In the genomic region with DNA sequence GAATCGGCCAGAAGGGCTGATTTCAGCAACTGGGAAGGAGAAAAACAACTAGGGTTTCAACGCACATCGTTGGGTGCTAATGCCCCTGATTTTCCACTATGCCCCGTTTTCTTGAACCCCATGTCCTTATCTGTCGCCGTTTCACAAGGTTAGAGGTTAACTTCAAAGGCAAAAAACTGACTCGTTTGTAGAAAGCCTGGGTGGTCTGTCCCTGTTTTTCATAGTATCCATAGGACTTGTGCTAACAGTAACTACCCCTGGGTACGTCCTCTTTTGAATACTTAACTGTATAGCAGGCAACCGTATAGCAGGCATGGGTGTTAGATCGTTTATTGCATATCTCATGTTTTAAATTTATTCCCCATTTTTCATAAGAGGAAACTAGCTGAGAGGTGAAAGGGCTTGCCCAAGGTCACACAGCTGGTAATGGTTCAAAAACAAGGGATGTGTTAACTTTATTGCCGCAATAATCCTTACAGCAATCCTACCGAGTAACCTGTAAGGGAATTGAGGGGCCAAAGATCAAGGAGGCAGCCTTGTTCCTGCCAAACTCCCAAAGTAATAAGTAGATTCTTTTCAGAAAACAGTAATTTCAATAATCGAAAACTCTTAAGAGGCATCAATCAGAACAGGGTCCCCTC, we compare ENCODE assay signal across 8 cellular contexts. TPM values are rescaled to one million over a fixed set of nuclear protein-coding genes. Genes with fewer than 3 reads are reported as not detected.
A peak's percentile ranks its signal among the peaks of the same experiment; 100 is the strongest.
DNase-seq lines count a peak whose midpoint lies in the region; ATAC-seq and TF ChIP-seq lines count a peak whose summit lies in the region.

No MANE protein-coding gene starts in this region.

- peak overlapping the region; percentile 56 to 63 for H3K27ac ChIP-seq in liver (ENCODE audit: low read depth in 1 of 2, low read length in 2 of 2)

- peak overlapping the region; percentile 60 to 98 (median 65) for H3K4me3 ChIP-seq in liver (ENCODE audit: low read depth in 1 of 3, low read length in 3 of 3)

- TF ChIP-seq CTCF in liver (IDR thresholded peaks at IDR 0.05; ENCODE audit: low read depth, low read length, missing input control) (no peak), type B pancreatic cell (conservative IDR thresholded peaks at IDR 0.05) (no peak)

- 21% methylated on average over 13 of the region's 13 CpGs for WGBS in liver

- DNase-seq in activated naive CD4-positive, alpha-beta T cell treated with anti-CD3 and anti-CD28 coated beads, Interleukin-2, amount 10 ng/mL, durations not matched to agents 7 days and 5 days, result no peak
- DNase-seq in activated naive CD4-positive, alpha-beta T cell treated with anti-CD3 and anti-CD28 coated beads, Interleukin-2, amount 50 U/mL, for 16 hours, result no peak
- DNase-seq in activated naive CD8-positive, alpha-beta T cell treated with anti-CD3 and anti-CD28 coated beads, Interleukin-2, amount 50 U/mL, for 24 hours, result no peak
- DNase-seq in type B pancreatic cell (ENCODE audit: extremely low spot score, unreplicated experiment) (no peak), islet precursor cell (no peak), occipital lobe (lab: John Stamatoyannopoulos, UW) (no peak)

- H3K9ac ChIP-seq in liver (ENCODE audit: low read depth in 1 of 2, low read length in 2 of 2), result peak overlapping the region; percentile 52 to 58

- peak in 1 of 2 donors; percentile 18 for TF ChIP-seq RAD21 in liver (IDR thresholded peaks at IDR 0.05)

- peak overlapping the region; percentile 94 for H3K27ac Mint-ChIP-seq in activated naive CD4-positive, alpha-beta T cell treated with anti-CD3 and anti-CD28 coated beads, Interleukin-2, amount 10 ng/mL, durations not matched to agents 7 days and 5 days
- peak overlapping the region; percentile 94 for H3K27ac Mint-ChIP-seq in activated naive CD8-positive, alpha-beta T cell treated with anti-CD3 and anti-CD28 coated beads, Interleukin-2, amount 50 U/mL, for 24 hours
- peak overlapping the region; percentile 80 for H3K27ac Mint-ChIP-seq in type B pancreatic cell

- H3K4me1 ChIP-seq in liver (ENCODE audit: control insufficient read depth in 4 of 4, insufficient read depth in 4 of 4, low read length in 3 of 4), result peaks cover 0 to 35% (median 22%) of the 10 kb centered on the region in 4 donors

- H3K4me1 Mint-ChIP-seq in activated naive CD4-positive, alpha-beta T cell treated with anti-CD3 and anti-CD28 coated beads, Interleukin-2, amount 10 ng/mL, durations not matched to agents 7 days and 5 days, result peaks cover 68% of the 10 kb centered on the region
- H3K4me1 Mint-ChIP-seq in activated naive CD8-positive, alpha-beta T cell treated with anti-CD3 and anti-CD28 coated beads, Interleukin-2, amount 50 U/mL, for 24 hours, result peaks cover 71% of the 10 kb centered on the region
- H3K4me1 Mint-ChIP-seq in type B pancreatic cell (ENCODE audit: unreplicated experiment), result peaks cover 8% of the 10 kb centered on the region

- H3K9me3 Mint-ChIP-seq in activated naive CD4-positive, alpha-beta T cell treated with anti-CD3 and anti-CD28 coated beads, Interleukin-2, amount 10 ng/mL, durations not matched to agents 7 days and 5 days, result peaks cover 1% of the 10 kb centered on the region
- H3K9me3 Mint-ChIP-seq in activated naive CD8-positive, alpha-beta T cell treated with anti-CD3 and anti-CD28 coated beads, Interleukin-2, amount 50 U/mL, for 24 hours, result no peaks in the 10 kb centered on the region
- peaks cover 5% of the 10 kb centered on the region for H3K9me3 Mint-ChIP-seq in type B pancreatic cell

- CTCF ChIA-PET in activated naive CD4-positive, alpha-beta T cell treated with anti-CD3 and anti-CD28 coated beads, Interleukin-2, amount 10 ng/mL, durations not matched to agents 7 days and 5 days (lab: Charles Lee), result interaction anchor here (0.5 to 6.3 kb wide), 8 partner anchors 26 to 83 kb away, joined by 3 to 38 read pairs (median 4); no protein-coding TSS in a partner anchor

- no peak for ATAC-seq in activated naive CD8-positive, alpha-beta T cell treated with anti-CD3 and anti-CD28 coated beads, Interleukin-2, amount 50 U/mL, for 24 hours
- ATAC-seq in GM21737 (IDR thresholded peaks at IDR 0.05; ENCODE audit: unreplicated experiment), result no peak

- peak overlapping the region; percentile 86 for H3K4me3 Mint-ChIP-seq in activated naive CD4-positive, alpha-beta T cell treated with anti-CD3 and anti-CD28 coated beads, Interleukin-2, amount 10 ng/mL, durations not matched to agents 7 days and 5 days
- H3K4me3 Mint-ChIP-seq in activated naive CD8-positive, alpha-beta T cell treated with anti-CD3 and anti-CD28 coated beads, Interleukin-2, amount 50 U/mL, for 24 hours, result peak overlapping the region; percentile 89
- H3K4me3 Mint-ChIP-seq in type B pancreatic cell, result peak overlapping the region; percentile 89

- no peaks in the 10 kb centered on the region for H3K27me3 ChIP-seq in liver (ENCODE audit: control insufficient read depth in 4 of 4, insufficient read depth in 4 of 4, low read length in 3 of 4)

- H3K27me3 Mint-ChIP-seq in activated naive CD4-positive, alpha-beta T cell treated with anti-CD3 and anti-CD28 coated beads, Interleukin-2, amount 10 ng/mL, durations not matched to agents 7 days and 5 days, result no peaks in the 10 kb centered on the region
- H3K27me3 Mint-ChIP-seq in activated naive CD8-positive, alpha-beta T cell treated with anti-CD3 and anti-CD28 coated beads, Interleukin-2, amount 50 U/mL, for 24 hours, result no peaks in the 10 kb centered on the region
- peaks cover 32% of the 10 kb centered on the region for H3K27me3 Mint-ChIP-seq in type B pancreatic cell

- peaks cover 21% of the 10 kb centered on the region for H3K36me3 Mint-ChIP-seq in activated naive CD4-positive, alpha-beta T cell treated with anti-CD3 and anti-CD28 coated beads, Interleukin-2, amount 10 ng/mL, durations not matched to agents 7 days and 5 days
- H3K36me3 Mint-ChIP-seq in activated naive CD8-positive, alpha-beta T cell treated with anti-CD3 and anti-CD28 coated beads, Interleukin-2, amount 50 U/mL, for 24 hours (ENCODE audit: low read depth), result no peaks in the 10 kb centered on the region
- peaks cover 4% of the 10 kb centered on the region for H3K36me3 Mint-ChIP-seq in type B pancreatic cell

- no peaks in the 10 kb centered on the region for H3K9me3 ChIP-seq in liver (ENCODE audit: control insufficient read depth in 4 of 4, low read length in 3 of 4)

- H3K36me3 ChIP-seq in liver (ENCODE audit: control insufficient read depth in 4 of 4, insufficient read depth in 3 of 4, low read depth in 1 of 4, low read length in 3 of 4), result no peaks in the 10 kb centered on the region

TF ChIP-seq in liver, 16 proteins besides CTCF, POLR2A, EP300 and RAD21:
- TF ChIP-seq NR2F2 (IDR thresholded peaks at IDR 0.05), result peak; percentile 69
- TF ChIP-seq MAX (IDR thresholded peaks at IDR 0.05), result no peak
- TF ChIP-seq HNF4A (conservative IDR thresholded peaks at IDR 0.05), result peak; percentile 42 to 56
- peak; percentile 27 to 56 for TF ChIP-seq RXRA (IDR thresholded peaks at IDR 0.05)
- no peak for TF ChIP-seq FOXA1 (IDR thresholded peaks at IDR 0.05)
- no peak for TF ChIP-seq HNF4G (IDR thresholded peaks at IDR 0.05)
- TF ChIP-seq YY1 (IDR thresholded peaks at IDR 0.05), result no peak
- TF ChIP-seq, protein P1, sequence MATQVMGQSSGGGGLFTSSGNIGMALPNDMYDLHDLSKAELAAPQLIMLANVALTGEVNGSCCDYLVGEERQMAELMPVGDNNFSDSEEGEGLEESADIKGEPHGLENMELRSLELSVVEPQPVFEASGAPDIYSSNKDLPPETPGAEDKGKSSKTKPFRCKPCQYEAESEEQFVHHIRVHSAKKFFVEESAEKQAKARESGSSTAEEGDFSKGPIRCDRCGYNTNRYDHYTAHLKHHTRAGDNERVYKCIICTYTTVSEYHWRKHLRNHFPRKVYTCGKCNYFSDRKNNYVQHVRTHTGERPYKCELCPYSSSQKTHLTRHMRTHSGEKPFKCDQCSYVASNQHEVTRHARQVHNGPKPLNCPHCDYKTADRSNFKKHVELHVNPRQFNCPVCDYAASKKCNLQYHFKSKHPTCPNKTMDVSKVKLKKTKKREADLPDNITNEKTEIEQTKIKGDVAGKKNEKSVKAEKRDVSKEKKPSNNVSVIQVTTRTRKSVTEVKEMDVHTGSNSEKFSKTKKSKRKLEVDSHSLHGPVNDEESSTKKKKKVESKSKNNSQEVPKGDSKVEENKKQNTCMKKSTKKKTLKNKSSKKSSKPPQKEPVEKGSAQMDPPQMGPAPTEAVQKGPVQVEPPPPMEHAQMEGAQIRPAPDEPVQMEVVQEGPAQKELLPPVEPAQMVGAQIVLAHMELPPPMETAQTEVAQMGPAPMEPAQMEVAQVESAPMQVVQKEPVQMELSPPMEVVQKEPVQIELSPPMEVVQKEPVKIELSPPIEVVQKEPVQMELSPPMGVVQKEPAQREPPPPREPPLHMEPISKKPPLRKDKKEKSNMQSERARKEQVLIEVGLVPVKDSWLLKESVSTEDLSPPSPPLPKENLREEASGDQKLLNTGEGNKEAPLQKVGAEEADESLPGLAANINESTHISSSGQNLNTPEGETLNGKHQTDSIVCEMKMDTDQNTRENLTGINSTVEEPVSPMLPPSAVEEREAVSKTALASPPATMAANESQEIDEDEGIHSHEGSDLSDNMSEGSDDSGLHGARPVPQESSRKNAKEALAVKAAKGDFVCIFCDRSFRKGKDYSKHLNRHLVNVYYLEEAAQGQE (IDR thresholded peaks at IDR 0.05), result no peak
- TF ChIP-seq JUND (IDR thresholded peaks at IDR 0.05), result no peak
- TF ChIP-seq FOXA2 (IDR thresholded peaks at IDR 0.05), result no peak
- TF ChIP-seq SP1 (IDR thresholded peaks at IDR 0.05), result no peak
- TF ChIP-seq GABPA (IDR thresholded peaks at IDR 0.05 in 1 of 2, conservative IDR thresholded peaks at IDR 0.05 in 1 of 2), result no peak
- TF ChIP-seq, protein P2, sequence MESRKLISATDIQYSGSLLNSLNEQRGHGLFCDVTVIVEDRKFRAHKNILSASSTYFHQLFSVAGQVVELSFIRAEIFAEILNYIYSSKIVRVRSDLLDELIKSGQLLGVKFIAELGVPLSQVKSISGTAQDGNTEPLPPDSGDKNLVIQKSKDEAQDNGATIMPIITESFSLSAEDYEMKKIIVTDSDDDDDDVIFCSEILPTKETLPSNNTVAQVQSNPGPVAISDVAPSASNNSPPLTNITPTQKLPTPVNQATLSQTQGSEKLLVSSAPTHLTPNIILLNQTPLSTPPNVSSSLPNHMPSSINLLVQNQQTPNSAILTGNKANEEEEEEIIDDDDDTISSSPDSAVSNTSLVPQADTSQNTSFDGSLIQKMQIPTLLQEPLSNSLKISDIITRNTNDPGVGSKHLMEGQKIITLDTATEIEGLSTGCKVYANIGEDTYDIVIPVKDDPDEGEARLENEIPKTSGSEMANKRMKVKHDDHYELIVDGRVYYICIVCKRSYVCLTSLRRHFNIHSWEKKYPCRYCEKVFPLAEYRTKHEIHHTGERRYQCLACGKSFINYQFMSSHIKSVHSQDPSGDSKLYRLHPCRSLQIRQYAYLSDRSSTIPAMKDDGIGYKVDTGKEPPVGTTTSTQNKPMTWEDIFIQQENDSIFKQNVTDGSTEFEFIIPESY (IDR thresholded peaks at IDR 0.05), result no peak

RNA-seq across cellular contexts. Expression of gene MGAT4A, which starts 0.9 kb away (rescaled TPM):
- total RNA-seq in liver (10 to 100 TPM in 1 of 2 donors, 1 to 10 TPM in 1; 7.5 to 17.3 TPM), type B pancreatic cell (ENCODE audit: low replicate concordance) (32.5 and 60.0 TPM in 2 replicates), occipital lobe (40.7 TPM)
- polyA plus RNA-seq in liver, result 1 to 10 TPM; 2.7 to 3.4 TPM
